In the genomic region with DNA sequence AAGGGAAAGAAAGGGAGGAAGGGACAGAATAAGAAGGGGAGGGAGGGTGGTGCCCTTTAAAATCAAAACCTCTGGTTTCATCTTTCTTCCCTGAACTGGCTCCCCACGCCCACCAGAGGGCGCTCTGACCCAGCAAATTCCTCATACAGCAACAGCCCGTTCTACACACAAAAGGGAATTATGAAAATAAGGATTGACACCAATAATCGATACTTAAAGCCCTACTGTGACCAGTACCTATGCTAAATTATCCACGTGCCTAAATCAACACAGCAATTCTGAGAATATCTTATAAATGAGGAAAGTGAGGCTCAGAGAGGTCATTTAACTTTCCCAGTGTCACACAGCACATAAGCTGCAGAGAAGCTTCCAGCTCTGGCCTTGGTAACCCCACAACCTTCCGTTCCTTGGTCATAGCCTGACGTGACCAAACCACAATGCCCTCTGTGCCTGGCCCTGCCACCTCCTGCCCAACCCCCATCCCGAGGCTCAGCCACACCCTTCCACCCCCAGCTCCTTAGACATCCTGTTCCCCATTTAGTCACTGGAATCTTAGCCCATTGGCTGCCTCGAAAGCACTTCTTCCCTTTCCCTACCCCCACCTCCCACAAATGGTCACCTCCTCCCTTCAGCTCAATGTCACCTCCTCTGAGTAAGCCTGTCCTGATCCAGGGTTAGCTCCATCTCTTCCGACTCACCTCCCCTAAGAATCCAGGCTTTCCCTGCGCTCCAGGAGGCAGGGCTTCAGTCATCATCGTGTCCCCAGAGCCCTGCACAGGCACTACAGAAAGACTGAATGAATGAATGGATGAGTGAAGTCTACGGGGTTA, we compare ENCODE assay signal across 8 cellular contexts. TPM values are rescaled to one million over a fixed set of nuclear protein-coding genes. Genes with fewer than 3 reads are reported as not detected.
DNase-seq lines count a peak whose midpoint lies in the region; ATAC-seq and TF ChIP-seq lines count a peak whose summit lies in the region.

No MANE protein-coding gene starts in this region.

- H3K4me3 Mint-ChIP-seq in central memory CD8-positive, alpha-beta T cell = no peak overlapping the region

- no peaks in the 10 kb centered on the region for H3K9me3 Mint-ChIP-seq in central memory CD8-positive, alpha-beta T cell

- peaks cover 11% of the 10 kb centered on the region for H3K4me1 Mint-ChIP-seq in central memory CD8-positive, alpha-beta T cell

- peaks cover 50% of the 10 kb centered on the region for H3K27me3 Mint-ChIP-seq in central memory CD8-positive, alpha-beta T cell

- H3K36me3 Mint-ChIP-seq in central memory CD8-positive, alpha-beta T cell (ENCODE audit: insufficient read depth) = no peaks in the 10 kb centered on the region

- ATAC-seq in central memory CD8-positive, alpha-beta T cell (replicated peaks; ENCODE audit: extremely low read depth, poor library complexity, severe bottlenecking) = peak; percentile 46
- peak; percentile 84 for ATAC-seq in left lobe of liver
- ATAC-seq in HG02970 (IDR thresholded peaks at IDR 0.05; ENCODE audit: low FRiP score, unreplicated experiment) = no peak

- H3K27ac Mint-ChIP-seq in central memory CD8-positive, alpha-beta T cell (ENCODE audit: low read depth) = no peak overlapping the region

- peak; percentile 44 for DNase-seq in A172 (ENCODE audit: low spot score)
- peak; percentile 56 for DNase-seq in NCI-H2171 treated with DMSO at 0.1 percent for 48 hours (lab: John Stamatoyannopoulos, UW)
- DNase-seq in activated CD4-positive, CD25-positive, alpha-beta regulatory T cell treated with anti-CD3 and anti-CD28 coated beads, Interleukin-2, amount 50 U/mL, for 72 hours = peak; percentile 77
- DNase-seq in central memory CD8-positive, alpha-beta T cell (ENCODE audit: low spot score in 2 of 2) = peak; percentile 54 to 60
- DNase-seq in left lobe of liver (ENCODE audit: low spot score) = peak; percentile 65
- DNase-seq in stimulated activated CD4-positive, alpha-beta T cell treated with anti-CD3 and anti-CD28 coated beads, TNF-alpha, amount 100 ng/mL, for 48 hours (ENCODE audit: low read depth in 3 of 3) = peak; percentile 45 to 64 (median 60)

- TF ChIP-seq CTCF in GM12874 (IDR thresholded peaks at IDR 0.05; ENCODE audit: insufficient read depth, low read depth, low read length) = peak; percentile 84

RNA-seq across cellular contexts. Expression of a gene that starts 34.2 kb away (rescaled TPM):
- total RNA-seq in A172 (2014; rRNA removed; shearing (Covaris generic)) = not detected in 2 replicates
- 0.35 TPM for total RNA-seq in left lobe of liver

RNA-seq across cellular contexts. Expression of a gene that starts 58.5 kb away (rescaled TPM):
- total RNA-seq in A172 (2014; rRNA removed; shearing (Covaris generic)) = not detected in 2 replicates
- total RNA-seq in left lobe of liver = 0.48 TPM
